Comparison of ENCODE assay signal across 8 cellular contexts in the genomic region with DNA sequence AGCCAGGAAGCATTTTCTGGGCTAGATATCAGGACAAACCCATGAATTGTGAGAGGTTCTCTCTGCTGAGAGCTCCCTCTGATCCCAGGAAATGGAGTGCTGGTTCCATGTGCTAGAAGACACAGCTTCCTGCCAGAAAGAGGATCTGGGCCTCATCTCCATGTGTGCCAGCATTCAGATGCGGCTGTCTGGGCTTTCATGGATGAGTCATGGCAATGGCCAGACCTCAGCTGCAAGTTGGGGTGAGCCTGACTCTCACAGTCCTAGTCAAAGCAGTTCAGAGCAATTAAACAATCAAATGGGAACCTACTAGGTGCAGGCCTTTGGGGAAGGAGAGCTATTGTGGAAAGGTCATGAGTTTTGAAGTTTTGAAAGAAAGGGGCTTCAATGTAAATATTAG.
DNase-seq lines count a peak whose midpoint lies in the region; ATAC-seq and TF ChIP-seq lines count a peak whose summit lies in the region.

No MANE protein-coding gene starts in this region.

- intact Hi-C loops in heart left ventricle (cut with DNase I), result no loop called here
- intact Hi-C loops in spleen (cut with DNase I; ENCODE audit: low total_unique reads), result no loop called here

- no peaks in the 10 kb centered on the region for H4K20me1 ChIP-seq in GM23338 (replicated peaks; ENCODE audit: insufficient read depth)
- no peaks in the 10 kb centered on the region for H4K20me1 ChIP-seq in neural progenitor cell (ENCODE audit: low read depth)

- TF ChIP-seq POLR2A in heart left ventricle (IDR thresholded peaks at IDR 0.05) (no peak), spleen (IDR thresholded peaks at IDR 0.05) (no peak)

- H3K4me1 ChIP-seq in GM23338 (ENCODE audit: insufficient read depth) (no peaks in the 10 kb centered on the region), heart left ventricle (peaks cover 0 to 50% (median 12%) of the 10 kb centered on the region in 12 donors), spleen (peaks cover 0 to 56% (median 20%) of the 10 kb centered on the region in 6 donors), neural progenitor cell (no peaks in the 10 kb centered on the region)

- DNase-seq in GM23338 (ENCODE audit: low spot score) (no peak), T1000 (lab: John Stamatoyannopoulos, UW) (peak; percentile 5), heart left ventricle (peak in 2 of 5 donors; percentile 58 to 74), spleen (no peak), NCI-H2196 (lab: John Stamatoyannopoulos, UW; ENCODE audit: unreplicated experiment) (no peak), iPS-NIHi11 (ENCODE audit: low spot score) (no peak), neural progenitor cell (ENCODE audit: low spot score) (no peak)

- H3K27me3 Mint-ChIP-seq in GM23338 (ENCODE audit: insufficient read depth, low read depth, poor library complexity) (peaks cover 8% of the 10 kb centered on the region), neural progenitor cell (ENCODE audit: insufficient read depth, low read depth) (peaks cover 3% of the 10 kb centered on the region)

- no peaks in the 10 kb centered on the region for H3K79me2 ChIP-seq in GM23338 (replicated peaks; ENCODE audit: insufficient read depth)
- H3K79me2 ChIP-seq in neural progenitor cell (ENCODE audit: low read depth), result no peaks in the 10 kb centered on the region

- H3F3A ChIP-seq in GM23338 (replicated peaks; ENCODE audit: low read depth) (no peaks in the 10 kb centered on the region), neural progenitor cell (ENCODE audit: low read depth) (no peaks in the 10 kb centered on the region)

- peaks cover 0 to 3% (median 0%) of the 10 kb centered on the region in 12 donors for H3K9me3 ChIP-seq in heart left ventricle
- H3K9me3 ChIP-seq in spleen, result peaks cover 0 to 3% (median 0%) of the 10 kb centered on the region in 8 donors
- H3K9me3 ChIP-seq in neural progenitor cell (ENCODE audit: low read depth), result no peaks in the 10 kb centered on the region

- peaks cover 20% of the 10 kb centered on the region for H3K4me1 Mint-ChIP-seq in GM23338
- no peaks in the 10 kb centered on the region for H3K4me1 Mint-ChIP-seq in neural progenitor cell

- 37 to 71% (median 60%) methylated on average over 1 of the region's 1 CpG for WGBS in heart left ventricle, 4 donors
- whole genome bisulfite sequencing in spleen, 5 donors, result 40 to 70% (median 59%) methylated on average over 1 of the region's 1 CpG

- no peaks in the 10 kb centered on the region for H3K36me3 Mint-ChIP-seq in GM23338 (ENCODE audit: low read depth)
- H3K36me3 Mint-ChIP-seq in neural progenitor cell, result no peaks in the 10 kb centered on the region

- no peak overlapping the region for H3K9ac ChIP-seq in neural progenitor cell

- H3K9me3 Mint-ChIP-seq in GM23338, result no peaks in the 10 kb centered on the region
- no peaks in the 10 kb centered on the region for H3K9me3 Mint-ChIP-seq in neural progenitor cell

- H3K27ac ChIP-seq in GM23338 (ENCODE audit: low read depth) (no peak overlapping the region), heart left ventricle (peak overlapping the region; percentile 1 to 87 (median 51)), spleen (peak overlapping the region in 7 of 8 donors; percentile 7 to 81 (median 56)), neural progenitor cell (no peak overlapping the region)

- H3K4me3 ChIP-seq in GM23338 (no peak overlapping the region), heart left ventricle (no peak overlapping the region), spleen (no peak overlapping the region), neural progenitor cell (no peak overlapping the region)

- no peak for ATAC-seq in GM23338
- ATAC-seq in heart left ventricle, result peak; percentile 66 to 89 (median 73)
- no peak for ATAC-seq in GM18870 (IDR thresholded peaks at IDR 0.05; ENCODE audit: unreplicated experiment)

- H3K36me3 ChIP-seq in GM23338 (ENCODE audit: insufficient read depth) (no peaks in the 10 kb centered on the region), heart left ventricle (no peaks in the 10 kb centered on the region), spleen (no peaks in the 10 kb centered on the region), neural progenitor cell (no peaks in the 10 kb centered on the region)

- H3K4me2 ChIP-seq in GM23338, result no peak overlapping the region
- no peak overlapping the region for H3K4me2 ChIP-seq in neural progenitor cell

- H3K27me3 ChIP-seq in GM23338 (ENCODE audit: insufficient read depth), result no peaks in the 10 kb centered on the region
- H3K27me3 ChIP-seq in heart left ventricle, result no peaks in the 10 kb centered on the region
- H3K27me3 ChIP-seq in spleen (replicated peaks in 1 of 7), result no peaks in the 10 kb centered on the region
- no peaks in the 10 kb centered on the region for H3K27me3 ChIP-seq in neural progenitor cell

- H3K27ac Mint-ChIP-seq in GM23338, result no peak overlapping the region
- H3K27ac Mint-ChIP-seq in neural progenitor cell, result no peak overlapping the region

- TF ChIP-seq CTCF in GM23338 (conservative IDR thresholded peaks at IDR 0.05; ENCODE audit: low read depth in 2 of 2) (no peak), heart left ventricle (IDR thresholded peaks at IDR 0.05) (no peak), spleen (IDR thresholded peaks at IDR 0.05 in 8 of 11, conservative IDR thresholded peaks at IDR 0.05 in 3 of 11) (no peak), neural progenitor cell (IDR thresholded peaks at IDR 0.05) (no peak)

- H3K4me3 Mint-ChIP-seq in GM23338 (no peak overlapping the region), neural progenitor cell (no peak overlapping the region)

- H2AFZ ChIP-seq in GM23338 (peak overlapping the region; percentile 76; the same call in 1 of the 2 replicates), neural progenitor cell (replicated peaks) (no peak overlapping the region)

- peaks cover 2% of the 10 kb centered on the region; the same call in 1 of the 2 replicates for H3K9me2 ChIP-seq in GM23338 (ENCODE audit: insufficient read depth)

TF ChIP-seq in GM23338, 12 proteins besides CTCF, POLR2A, EP300 and RAD21 (continues in another document):
- TF ChIP-seq ZNF114 (CRISPR knock-in tag; IDR thresholded peaks at IDR 0.05) (no peak), ZNF331 (CRISPR knock-in tag; IDR thresholded peaks at IDR 0.05; ENCODE audit: low read depth) (no peak), EZH2 (IDR thresholded peaks at IDR 0.05; ENCODE audit: low read depth, unreplicated experiment) (no peak), STAT1 (IDR thresholded peaks at IDR 0.05; ENCODE audit: unreplicated experiment) (no peak), POLR2AphosphoS5 (IDR thresholded peaks at IDR 0.05; ENCODE audit: low read depth) (no peak)
- TF ChIP-seq, protein P1, sequence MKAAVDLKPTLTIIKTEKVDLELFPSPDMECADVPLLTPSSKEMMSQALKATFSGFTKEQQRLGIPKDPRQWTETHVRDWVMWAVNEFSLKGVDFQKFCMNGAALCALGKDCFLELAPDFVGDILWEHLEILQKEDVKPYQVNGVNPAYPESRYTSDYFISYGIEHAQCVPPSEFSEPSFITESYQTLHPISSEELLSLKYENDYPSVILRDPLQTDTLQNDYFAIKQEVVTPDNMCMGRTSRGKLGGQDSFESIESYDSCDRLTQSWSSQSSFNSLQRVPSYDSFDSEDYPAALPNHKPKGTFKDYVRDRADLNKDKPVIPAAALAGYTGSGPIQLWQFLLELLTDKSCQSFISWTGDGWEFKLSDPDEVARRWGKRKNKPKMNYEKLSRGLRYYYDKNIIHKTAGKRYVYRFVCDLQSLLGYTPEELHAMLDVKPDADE (IDR thresholded peaks at IDR 0.05), result no peak
- TF ChIP-seq, protein P2, sequence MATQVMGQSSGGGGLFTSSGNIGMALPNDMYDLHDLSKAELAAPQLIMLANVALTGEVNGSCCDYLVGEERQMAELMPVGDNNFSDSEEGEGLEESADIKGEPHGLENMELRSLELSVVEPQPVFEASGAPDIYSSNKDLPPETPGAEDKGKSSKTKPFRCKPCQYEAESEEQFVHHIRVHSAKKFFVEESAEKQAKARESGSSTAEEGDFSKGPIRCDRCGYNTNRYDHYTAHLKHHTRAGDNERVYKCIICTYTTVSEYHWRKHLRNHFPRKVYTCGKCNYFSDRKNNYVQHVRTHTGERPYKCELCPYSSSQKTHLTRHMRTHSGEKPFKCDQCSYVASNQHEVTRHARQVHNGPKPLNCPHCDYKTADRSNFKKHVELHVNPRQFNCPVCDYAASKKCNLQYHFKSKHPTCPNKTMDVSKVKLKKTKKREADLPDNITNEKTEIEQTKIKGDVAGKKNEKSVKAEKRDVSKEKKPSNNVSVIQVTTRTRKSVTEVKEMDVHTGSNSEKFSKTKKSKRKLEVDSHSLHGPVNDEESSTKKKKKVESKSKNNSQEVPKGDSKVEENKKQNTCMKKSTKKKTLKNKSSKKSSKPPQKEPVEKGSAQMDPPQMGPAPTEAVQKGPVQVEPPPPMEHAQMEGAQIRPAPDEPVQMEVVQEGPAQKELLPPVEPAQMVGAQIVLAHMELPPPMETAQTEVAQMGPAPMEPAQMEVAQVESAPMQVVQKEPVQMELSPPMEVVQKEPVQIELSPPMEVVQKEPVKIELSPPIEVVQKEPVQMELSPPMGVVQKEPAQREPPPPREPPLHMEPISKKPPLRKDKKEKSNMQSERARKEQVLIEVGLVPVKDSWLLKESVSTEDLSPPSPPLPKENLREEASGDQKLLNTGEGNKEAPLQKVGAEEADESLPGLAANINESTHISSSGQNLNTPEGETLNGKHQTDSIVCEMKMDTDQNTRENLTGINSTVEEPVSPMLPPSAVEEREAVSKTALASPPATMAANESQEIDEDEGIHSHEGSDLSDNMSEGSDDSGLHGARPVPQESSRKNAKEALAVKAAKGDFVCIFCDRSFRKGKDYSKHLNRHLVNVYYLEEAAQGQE (IDR thresholded peaks at IDR 0.05; ENCODE audit: unreplicated experiment), result no peak

Comparison
In these comparisons a context has a peak if more than half of its experiments do, and no peak if none do; other contexts are left out.
1. ATAC-seq: peak in heart left ventricle (4 of 4); none in GM23338 (single experiment) and GM18870 (single experiment).
2. H3K27ac ChIP-seq: peak in heart left ventricle (12 of 12) and spleen (7 of 8); none in GM23338 (single experiment) and neural progenitor cell (single experiment).